Comparison of ENCODE assay signal across 8 cellular contexts in the genomic region with DNA sequence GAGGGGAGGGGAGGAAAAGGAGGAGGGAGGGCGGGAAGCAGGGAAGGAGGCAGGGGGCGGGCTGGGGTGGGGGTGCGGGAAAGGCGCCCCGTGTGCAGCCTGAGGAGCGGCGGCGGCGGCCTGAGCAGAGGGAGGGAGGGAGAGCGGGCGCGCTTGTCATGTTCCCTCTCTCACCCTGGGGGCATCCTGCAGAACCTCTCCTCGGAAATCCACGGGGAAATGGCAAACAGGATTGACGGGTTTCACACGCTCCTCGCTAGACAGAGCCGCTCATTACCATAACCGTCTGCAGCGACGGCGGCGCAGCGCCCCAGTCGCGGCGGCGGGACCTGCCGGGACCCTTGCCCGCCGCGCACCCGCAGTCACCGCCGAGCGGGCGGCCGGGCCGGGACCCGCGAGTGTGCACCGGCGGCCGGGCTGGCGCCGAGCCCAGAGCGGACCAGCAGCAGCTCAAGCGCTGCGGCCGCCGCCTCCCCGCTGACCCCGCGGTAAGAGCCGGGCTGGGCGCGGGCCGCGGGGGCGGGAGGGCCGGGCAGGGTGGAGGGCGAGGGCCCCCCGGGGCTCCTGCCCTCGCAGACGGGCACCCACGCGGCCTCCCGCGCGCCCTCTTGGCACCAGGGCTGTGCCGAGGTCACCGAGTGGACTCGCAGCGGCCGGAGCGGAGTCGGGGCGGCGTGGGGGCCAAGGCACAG. TPM values are rescaled to one million over a fixed set of nuclear protein-coding genes. Genes with fewer than 3 reads are reported as not detected.
DNase-seq lines count a peak whose midpoint lies in the region; ATAC-seq and TF ChIP-seq lines count a peak whose summit lies in the region.

A gene (plus strand): TSS at position 273 of the 692 bp plus-strand sequence. CDS start 5,165 bp downstream, outside the sequence.

- H3K36me3 ChIP-seq in hepatocyte (replicated peaks; ENCODE audit: insufficient read depth, low read depth) (no peaks in the 10 kb centered on the region), prostate gland (no peaks in the 10 kb centered on the region)

- no peaks in the 10 kb centered on the region for H3K79me2 ChIP-seq in hepatocyte

- peak within 1 kb of the TSS; percentile 71 for H3K4me3 ChIP-seq in hepatocyte
- H3K4me3 ChIP-seq in prostate gland, result peak within 1 kb of the TSS; percentile 46 to 67

- TF ChIP-seq CTCF in hepatocyte (IDR thresholded peaks at IDR 0.05; ENCODE audit: poor library complexity) (no peak), prostate gland (IDR thresholded peaks at IDR 0.05) (no peak)

- 2% methylated on average over 38 of the region's 79 CpGs for WGBS in hepatocyte (ENCODE audit: low lambda C conversion rate, missing lambda C conversion rate)
- WGBS in prostate gland, result under 1% methylated on average over 39 of the region's 79 CpGs

- no peaks in the 10 kb centered on the region for H3K9me3 ChIP-seq in hepatocyte (ENCODE audit: low read depth)
- H3K9me3 ChIP-seq in prostate gland, result no peaks in the 10 kb centered on the region

- H3K4me1 ChIP-seq in hepatocyte (ENCODE audit: insufficient read depth), result peaks cover 12% of the 10 kb centered on the region
- no peaks in the 10 kb centered on the region for H3K4me1 ChIP-seq in prostate gland (replicated peaks)

- intact Hi-C loops in prostate gland (cut with DNase I), result no loop called here

- H3K27ac ChIP-seq in angular gyrus (ENCODE audit: low read depth, low read length), result peak within 1 kb of the TSS; percentile 64
- peak within 1 kb of the TSS; percentile 43 for H3K27ac ChIP-seq in hepatocyte
- peak within 1 kb of the TSS; percentile 75 to 80 for H3K27ac ChIP-seq in prostate gland

- no peaks in the 10 kb centered on the region for H4K20me1 ChIP-seq in hepatocyte (ENCODE audit: insufficient read depth, poor library complexity, severe bottlenecking)

- peak within 1 kb of the TSS; percentile 55 for H2AFZ ChIP-seq in hepatocyte

- H3K4me2 ChIP-seq in hepatocyte, result peak within 1 kb of the TSS; percentile 95

- DNase-seq in DMS79 treated with DMSO at 0.1 percent for 48 hours (lab: John Stamatoyannopoulos, UW) (peak; percentile 64), NCI-H1694 (lab: John Stamatoyannopoulos, UW) (peak; percentile 57), hepatocyte (ENCODE audit: low spot score) (peak; percentile 79), prostate gland (ENCODE audit: low spot score) (peak; percentile 83)

- TF ChIP-seq POLR2A in prostate gland (IDR thresholded peaks at IDR 0.05), result no peak

- ATAC-seq in GM21515 (IDR thresholded peaks at IDR 0.05; ENCODE audit: unreplicated experiment) (no peak), GM21367 (IDR thresholded peaks at IDR 0.05; ENCODE audit: unreplicated experiment) (no peak), GM18502 (IDR thresholded peaks at IDR 0.05; ENCODE audit: poor library complexity, unreplicated experiment) (no peak)

- H3K27me3 ChIP-seq in hepatocyte (peaks cover 56% of the 10 kb centered on the region), prostate gland (replicated peaks; ENCODE audit: insufficient read depth) (no peaks in the 10 kb centered on the region)

- H3K9me2 ChIP-seq in hepatocyte (replicated peaks; ENCODE audit: insufficient read depth), result no peaks in the 10 kb centered on the region

RNA-seq across cellular contexts. Expression of the gene that starts here (rescaled TPM):
- total RNA-seq in hepatocyte (2.6 and 3.0 TPM in 2 replicates), prostate gland (10 to 100 TPM in 1 of 2 donors, 1 to 10 TPM in 1; 2.0 to 10.6 TPM)
- polyA plus RNA-seq in hepatocyte, result 2.8 and 4.7 TPM in 2 replicates
